In genomic region chr6:100449239-100449691, GRCh38 we compare ENCODE assay signal across 20 cellular contexts. TPM values are rescaled to one million over a fixed set of nuclear protein-coding genes. Genes with fewer than 3 reads are reported as not detected.
"Had no signal": no experiment of that assay in that cellular context is flagged by ENCODE, and none has a peak within 500 bp of the region (broad histone marks: within the 10 kb centered on the region; RNA-seq: fewer than 3 reads in every experiment).

No MANE protein-coding gene starts in this region.

- H3K4me1 ChIP-seq: gastrocnemius medialis had no signal

- H3K36me3 ChIP-seq: ascending aorta, gastrocnemius medialis, ovary, transverse colon, vagina had no signal

- H3K4me3 ChIP-seq: ascending aorta, coronary artery, gastrocnemius medialis, ovary, transverse colon, vagina had no signal

- FAIRE-seq: endometrium had no signal

- H3K9me3 ChIP-seq: ascending aorta, gastrocnemius medialis, transverse colon, vagina had no signal

- ATAC-seq: activated CD8-positive, alpha-beta T cell treated with anti-CD3 and anti-CD28 coated beads, Interleukin-2, amount 10 ng/mL, durations not matched to agents 7 days and 5 days; activated T-cell treated with anti-CD3 and anti-CD28 coated beads, Interleukin-2, amount 50 U/mL, for 72 hours; gastrocnemius medialis; left ventricle myocardium superior; WTC11 had no signal

- DNase-seq: activated CD4-positive, alpha-beta T cell treated with anti-CD3 and anti-CD28 coated beads for 48 hours; activated CD8-positive, alpha-beta memory T cell treated with anti-CD3 and anti-CD28 coated beads, Interleukin-2, amount 50 U/mL, for 4 hours; activated CD8-positive, alpha-beta T cell treated with anti-CD3 and anti-CD28 coated beads, Interleukin-2, amount 10 ng/mL, durations not matched to agents 7 days and 5 days; activated effector memory CD4-positive, alpha-beta T cell treated with anti-CD3 and anti-CD28 coated beads, Interleukin-2, amount 50 U/mL, for 16 hours; activated T-cell treated with anti-CD3 and anti-CD28 coated beads, Interleukin-2, amount 50 U/mL, for 72 hours; gastrocnemius medialis; head of caudate nucleus; kidney glomerular epithelial cell; left ventricle myocardium superior; ovary; stimulated activated CD8-positive, alpha-beta memory T cell treated with anti-CD3 and anti-CD28 coated beads, Interleukin-4, amount 100 ng/mL, for 48 hours; stimulated activated naive CD4-positive, alpha-beta T cell treated with Interleukin-2 at 50 U/mL for 16 hours; transverse colon had no signal

- H3K27me3 ChIP-seq: ovary had no signal

- H3K27ac ChIP-seq: ascending aorta, coronary artery, gastrocnemius medialis, ovary, transverse colon, vagina had no signal

RNA-seq across cellular contexts. Expression of gene SIM1, which starts 15.5 kb away (rescaled TPM):
- total RNA-seq: activated CD8-positive, alpha-beta T cell treated with anti-CD3 and anti-CD28 coated beads, Interleukin-2, amount 10 ng/mL, durations not matched to agents 7 days and 5 days; ascending aorta; left ventricle myocardium superior; mononuclear cell; transverse colon; vagina had no signal
- polyA plus RNA-seq: esophagus, ovary had no signal
